10 cellular contexts compared by ENCODE assay signal in genomic region chr6:143529095-143529494, GRCh38. TPM values are rescaled to one million over a fixed set of nuclear protein-coding genes. Genes with fewer than 3 reads are reported as not detected.
DNase-seq lines count a peak whose midpoint lies in the region; ATAC-seq and TF ChIP-seq lines count a peak whose summit lies in the region.
"Had no signal": no experiment of that assay in that cellular context is flagged by ENCODE, and none has a peak within 500 bp of the region (broad histone marks: within the 10 kb centered on the region; RNA-seq: fewer than 3 reads in every experiment).

No MANE protein-coding gene starts in this region.

- TF ChIP-seq EP300 in upper lobe of left lung (IDR thresholded peaks at IDR 0.05), result no peak

- DNase-seq in D341Med (ENCODE audit: low spot score), result peak; percentile 43
- peak; percentile 43 for DNase-seq in NCI-H146 (lab: John Stamatoyannopoulos, UW)
- DNase-seq in choroid plexus epithelial cell (ENCODE audit: low read depth), result peak; percentile 20
- no peak for DNase-seq in upper lobe of left lung
- no peak for DNase-seq in psoas muscle
- DNase-seq: DMS53 had no signal

- intact Hi-C loops in psoas muscle (cut with DNase I), result no loop called here

- no peak for TF ChIP-seq POLR2A in upper lobe of left lung (IDR thresholded peaks at IDR 0.05)

- peak; percentile 10 for TF ChIP-seq CTCF in 22Rv1 (IDR thresholded peaks at IDR 0.05)
- peak; percentile 30 for TF ChIP-seq CTCF in choroid plexus epithelial cell (conservative IDR thresholded peaks at IDR 0.05; ENCODE audit: low read depth, low read length)
- TF ChIP-seq CTCF in upper lobe of left lung (IDR thresholded peaks at IDR 0.05), result no peak
- no peak for TF ChIP-seq CTCF in psoas muscle (IDR thresholded peaks at IDR 0.05)

- H3K9me3 ChIP-seq in upper lobe of left lung, result no peaks in the 10 kb centered on the region
- no peaks in the 10 kb centered on the region for H3K9me3 ChIP-seq in psoas muscle
- H3K9me3 ChIP-seq: thoracic aorta had no signal

- WGBS in upper lobe of left lung, 2 donors, result 63 to 73% methylated on average over 2 of the region's 2 CpGs
- 43 to 65% (median 43%) methylated on average over 2 of the region's 2 CpGs for WGBS in psoas muscle, 3 donors

- H3K36me3 ChIP-seq in upper lobe of left lung (no peaks in the 10 kb centered on the region), psoas muscle (ENCODE audit: insufficient read depth in 1 of 2, low read depth in 1 of 2) (no peaks in the 10 kb centered on the region)
- H3K36me3 ChIP-seq: thoracic aorta had no signal

- H3K4me3 ChIP-seq in choroid plexus epithelial cell (ENCODE audit: low read depth, low read length) (no peak overlapping the region), upper lobe of left lung (no peak overlapping the region), psoas muscle (no peak overlapping the region)
- H3K4me3 ChIP-seq: thoracic aorta had no signal

- ATAC-seq in GM18867 (IDR thresholded peaks at IDR 0.05; ENCODE audit: unreplicated experiment), result no peak
- ATAC-seq in GM21515 (IDR thresholded peaks at IDR 0.05; ENCODE audit: unreplicated experiment), result no peak
- no peak for ATAC-seq in upper lobe of left lung (ENCODE audit: low FRiP score in 2 of 2)
- no peak for ATAC-seq in psoas muscle

- no peaks in the 10 kb centered on the region for H3K27me3 ChIP-seq in upper lobe of left lung
- H3K27me3 ChIP-seq in psoas muscle (ENCODE audit: insufficient read depth in 3 of 3, low read length in 2 of 3), result peaks cover 0 to 6% (median 2%) of the 10 kb centered on the region in 3 donors

- H3K27ac ChIP-seq in 22Rv1 (no peak overlapping the region), upper lobe of left lung (no peak overlapping the region), psoas muscle (no peak overlapping the region)
- H3K27ac ChIP-seq: thoracic aorta had no signal

- H3K4me1 ChIP-seq in upper lobe of left lung (no peaks in the 10 kb centered on the region), psoas muscle (no peaks in the 10 kb centered on the region)

RNA-seq across cellular contexts. Expression of gene FUCA2, which starts 17.6 kb away (rescaled TPM):
- 10 to 100 TPM; 23.1 to 69.9 (median 34.2) TPM for total RNA-seq in upper lobe of left lung
- total RNA-seq in psoas muscle, result 10 to 100 TPM in 3 of 4 donors, 1 to 10 TPM in 1; 8.7 to 13.5 (median 11.2) TPM
- 10 to 100 TPM in 2 of 3 donors, 1 to 10 TPM in 1; 9.0 to 32.3 (median 11.4) TPM for polyA plus RNA-seq in psoas muscle

Comparison
In these comparisons a context has a peak if more than half of its experiments do, and no peak if none do; other contexts are left out.
1. CTCF ChIP-seq: peak in 22Rv1 (single experiment) and choroid plexus epithelial cell (single experiment); none in upper lobe of left lung (0 of 6) and psoas muscle (single experiment).
2. DNase-seq: peak in D341Med (single experiment), NCI-H146 (single experiment) and choroid plexus epithelial cell (single experiment); none in upper lobe of left lung (0 of 2) and psoas muscle (0 of 2).